ENCODE assay signal across 18 cellular contexts in genomic region chr21:31929548-31929947, GRCh38. TPM values are rescaled to one million over a fixed set of nuclear protein-coding genes. Genes with fewer than 3 reads are reported as not detected.
A peak's percentile ranks its signal among the peaks of the same experiment; 100 is the strongest.
DNase-seq lines count a peak whose midpoint lies in the region; ATAC-seq and TF ChIP-seq lines count a peak whose summit lies in the region.
"Had no signal": no experiment of that assay in that cellular context is flagged by ENCODE, and none has a peak within 500 bp of the region (broad histone marks: within the 10 kb centered on the region; RNA-seq: fewer than 3 reads in every experiment).

No MANE protein-coding gene starts in this region.

- intact Hi-C loops in colonic mucosa (cut with DNase I), result no loop called here

- H3K9ac ChIP-seq in neural cell (ENCODE audit: low read length), result peak overlapping the region; percentile 71
- H3K9ac ChIP-seq in colonic mucosa (ENCODE audit: low read depth in 2 of 2, low read length in 2 of 2), result no peak overlapping the region

- H3K79me2 ChIP-seq in neural cell (replicated peaks; ENCODE audit: insufficient read depth, low read length), result peaks cover 2% of the 10 kb centered on the region

- no peaks in the 10 kb centered on the region for H4K20me1 ChIP-seq in neural cell (ENCODE audit: insufficient read depth)

- no peak for TF ChIP-seq RAD21 in neural cell (conservative IDR thresholded peaks at IDR 0.05)

- ATAC-seq in HG03469 (IDR thresholded peaks at IDR 0.05; ENCODE audit: unreplicated experiment), result no peak
- no peak for ATAC-seq in HG03439 (IDR thresholded peaks at IDR 0.05; ENCODE audit: unreplicated experiment)
- ATAC-seq: PC-3 had no signal

- H3K4me1 Mint-ChIP-seq in brain, result peaks cover 49% of the 10 kb centered on the region
- H3K4me1 Mint-ChIP-seq: CD4-positive, CD25-positive, alpha-beta regulatory T cell had no signal

- CTCF ChIA-PET in HEK293 (lab: Yijun Ruan, JAX), result interaction anchor here (0.6 to 1.3 kb wide), 3 partner anchors 31 to 81 kb away, joined by 4 read pairs; no protein-coding TSS in a partner anchor

- no peaks in the 10 kb centered on the region for H3K27me3 ChIP-seq in neural cell (ENCODE audit: insufficient read depth, low read depth, low read length)
- H3K27me3 ChIP-seq in colonic mucosa, result no peaks in the 10 kb centered on the region

- DNase-seq in NCI-H2196 (lab: John Stamatoyannopoulos, UW; ENCODE audit: unreplicated experiment) (peak; percentile 42), colonic mucosa (no peak), NCI-H128 (lab: John Stamatoyannopoulos, UW; ENCODE audit: unreplicated experiment) (no peak)
- DNase-seq: ACHN; CD4-positive, CD25-positive, alpha-beta regulatory T cell; DMS79 treated with DMSO at 0.1 percent for 48 hours; KBM-7; NCI-H1694; NCI-H2171 treated with DMSO at 0.1 percent for 48 hours; NCI-H526 treated with DMSO at 0.1 percent for 48 hours; PC-3; T-helper 1 cell had no signal

- TF ChIP-seq EP300 in neural cell (conservative IDR thresholded peaks at IDR 0.05; ENCODE audit: poor library complexity, severe bottlenecking), result no peak

- peak overlapping the region; percentile 34 to 89 (median 58) for H3K27ac Mint-ChIP-seq in brain
- H3K27ac Mint-ChIP-seq: CD4-positive, CD25-positive, alpha-beta regulatory T cell had no signal

- TF ChIP-seq CTCF in HEK293 (tag by site-specific recombination; IDR thresholded peaks at IDR 0.05), result no peak
- no peak for TF ChIP-seq CTCF in brain (conservative IDR thresholded peaks at IDR 0.05)
- TF ChIP-seq CTCF in neural cell (IDR thresholded peaks at IDR 0.05; ENCODE audit: poor library complexity, severe bottlenecking), result no peak
- TF ChIP-seq CTCF in colonic mucosa (IDR thresholded peaks at IDR 0.05), result no peak

- no peaks in the 10 kb centered on the region for H3K9me2 ChIP-seq in neural cell (ENCODE audit: insufficient read depth, low read length)

- H3K9me3 ChIP-seq in HEK293 (ENCODE audit: control insufficient read depth, insufficient read depth, low read depth, low read length), result 0 out of 2 replicates have a peak, but pooled peaks cover 4% of the 10 kb centered on the region
- H3K9me3 ChIP-seq in neural cell (ENCODE audit: low read length), result no peaks in the 10 kb centered on the region
- H3K9me3 ChIP-seq in colonic mucosa, result no peaks in the 10 kb centered on the region

- peaks cover 45% of the 10 kb centered on the region for H3K36me3 Mint-ChIP-seq in brain
- H3K36me3 Mint-ChIP-seq: CD4-positive, CD25-positive, alpha-beta regulatory T cell had no signal

- H3K9me3 Mint-ChIP-seq in brain, result peaks cover 4 to 13% (median 6%) of the 10 kb centered on the region in 5 experiments

- peak overlapping the region; percentile 46 for H3K4me2 ChIP-seq in neural cell (ENCODE audit: low read length)

- H3K4me1 ChIP-seq in HEK293 (ENCODE audit: control insufficient read depth, insufficient read depth, low read length) (peaks cover 14% of the 10 kb centered on the region; the same call in 1 of the 2 replicates), colonic mucosa (no peaks in the 10 kb centered on the region)

- peaks cover 13% of the 10 kb centered on the region for H3F3A ChIP-seq in neural cell (ENCODE audit: insufficient read depth, low read length, poor library complexity, severe bottlenecking)

- peaks cover 4 to 10% of the 10 kb centered on the region in 2 experiments; a peak in 2 of 3 replicates for H3K36me3 ChIP-seq in HEK293 (ENCODE audit: control insufficient read depth in 2 of 2, insufficient read depth in 1 of 2, low read length in 2 of 2)
- no peaks in the 10 kb centered on the region for H3K36me3 ChIP-seq in neural cell (ENCODE audit: insufficient read depth, low read length)
- H3K36me3 ChIP-seq in colonic mucosa, result no peaks in the 10 kb centered on the region

- peaks cover 3% of the 10 kb centered on the region for H3K27me3 Mint-ChIP-seq in brain

- H3K4me3 Mint-ChIP-seq in brain, result peak overlapping the region; percentile 11 to 62 (median 51)
- H3K4me3 Mint-ChIP-seq: CD4-positive, CD25-positive, alpha-beta regulatory T cell had no signal

- no peak overlapping the region for H2AFZ ChIP-seq in neural cell (ENCODE audit: low read depth, low read length)

- no peak overlapping the region for H3K27ac ChIP-seq in HEK293 (ENCODE audit: extremely low read depth, low read depth, low read length)
- peak overlapping the region; percentile 98 for H3K27ac ChIP-seq in neural cell (ENCODE audit: low read length)
- H3K27ac ChIP-seq in colonic mucosa, result no peak overlapping the region
- H3K27ac ChIP-seq: SK-N-MC had no signal

- H3K4me3 ChIP-seq in HEK293 (ENCODE audit: low read depth, low read length) (no peak overlapping the region), neural cell (ENCODE audit: low read length) (peak overlapping the region; percentile 52), colonic mucosa (no peak overlapping the region)
- H3K4me3 ChIP-seq: SK-N-MC had no signal

- POLR2A ChIA-PET in HEK293 (lab: Yijun Ruan, JAX), result no interaction called here

TF ChIP-seq in HEK293, 187 proteins besides CTCF, POLR2A, EP300 and RAD21:
- TF ChIP-seq TCF7L2 (IDR thresholded peaks at IDR 0.05; ENCODE audit: borderline replicate concordance, low read depth, low read length), result peak; percentile 92
- no peak for TF ChIP-seq ZNF2 (tag by site-specific recombination; IDR thresholded peaks at IDR 0.05)

TF ChIP-seq in neural cell, 6 proteins besides CTCF, POLR2A, EP300 and RAD21:
- TF ChIP-seq TAF1 (IDR thresholded peaks at IDR 0.05; ENCODE audit: low read depth), result no peak
- TF ChIP-seq SMC3 (conservative IDR thresholded peaks at IDR 0.05; ENCODE audit: poor library complexity), result no peak
- no peak for TF ChIP-seq MXI1 (conservative IDR thresholded peaks at IDR 0.05; ENCODE audit: poor library complexity, severe bottlenecking)
- no peak for TF ChIP-seq EZH2 (IDR thresholded peaks at IDR 0.05; ENCODE audit: borderline replicate concordance, insufficient read depth, low read length, poor library complexity, severe bottlenecking)
- TF ChIP-seq REST (IDR thresholded peaks at IDR 0.05; ENCODE audit: borderline replicate concordance), result no peak
- TF ChIP-seq POLR2AphosphoS5 (IDR thresholded peaks at IDR 0.05), result no peak

RNA-seq across cellular contexts. Expression of gene HUNK, which starts 56.7 kb away (rescaled TPM):
- 10.6 TPM for polyA plus RNA-seq in brain (ENCODE audit: insufficient read depth, low read depth, low replicate concordance)
- 9.3 and 11.0 TPM in 2 replicates for polyA plus RNA-seq in neural cell
- polyA minus RNA-seq in neural cell, result 20.5 and 24.3 TPM in 2 replicates
- 10 to 100 TPM in 1 of 2 donors, 1 to 10 TPM in 1; 7.2 to 13.0 TPM for total RNA-seq in colonic mucosa
- total RNA-seq: CD4-positive, CD25-positive, alpha-beta regulatory T cell; PC-3 had no signal
- polyA plus RNA-seq: CD4-positive, CD25-positive, alpha-beta regulatory T cell had no signal
